Comparison of ENCODE assay signal across 10 cellular contexts in the genomic region with DNA sequence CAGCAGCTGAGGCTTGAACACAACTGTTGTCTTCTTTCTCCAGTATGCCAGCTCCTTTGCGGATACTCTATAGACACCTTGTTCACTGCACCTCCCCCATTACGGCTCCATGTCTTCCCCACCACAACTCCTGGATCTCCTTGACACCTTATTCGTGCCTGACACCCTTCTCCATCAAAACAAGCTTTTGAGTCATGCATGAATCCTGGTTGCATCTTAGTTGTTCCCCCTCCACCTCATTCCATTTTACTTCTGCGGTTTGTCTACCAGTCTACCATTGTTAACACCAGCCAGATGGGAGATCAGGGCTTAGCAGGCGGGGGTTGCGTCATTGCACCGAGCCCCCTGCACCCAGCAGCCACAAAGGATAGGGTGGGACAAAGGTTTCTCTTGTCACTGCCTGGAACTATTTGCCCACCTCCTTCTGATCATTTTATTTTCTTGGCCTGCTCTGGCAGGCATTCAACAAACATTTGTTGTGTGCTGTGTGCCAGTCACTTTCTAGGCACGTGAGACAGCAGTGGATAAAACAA. TPM values are rescaled to one million over a fixed set of nuclear protein-coding genes. Genes with fewer than 3 reads are reported as not detected.
A peak's percentile ranks its signal among the peaks of the same experiment; 100 is the strongest.
DNase-seq lines count a peak whose midpoint lies in the region; ATAC-seq and TF ChIP-seq lines count a peak whose summit lies in the region.
"Had no signal": no experiment of that assay in that cellular context is flagged by ENCODE, and none has a peak within 500 bp of the region (broad histone marks: within the 10 kb centered on the region; RNA-seq: fewer than 3 reads in every experiment).

No MANE protein-coding gene starts in this region.

- CTCF ChIA-PET in activated naive CD4-positive, alpha-beta T cell treated with anti-CD3 and anti-CD28 coated beads for 36 hours (lab: Charles Lee), result interaction anchor here (0.7 to 1.4 kb wide), 2 partner anchors 72 to 168 kb away, joined by 3 to 4 read pairs; a partner anchor contains a TSS

- peak overlapping the region in 3 of 4 donors; percentile 68 to 98 (median 87) for H3K27ac ChIP-seq in tibial nerve

- H3K4me1 Mint-ChIP-seq in activated naive CD4-positive, alpha-beta T cell treated with anti-CD3 and anti-CD28 coated beads for 36 hours (ENCODE audit: low read depth), result peaks cover 37% of the 10 kb centered on the region
- peaks cover 29% of the 10 kb centered on the region for H3K4me1 Mint-ChIP-seq in activated naive CD8-positive, alpha-beta T cell treated with anti-CD3 and anti-CD28 coated beads, Interleukin-2, amount 10 ng/mL, durations not matched to agents 7 days and 5 days
- peaks cover 38% of the 10 kb centered on the region for H3K4me1 Mint-ChIP-seq in memory B cell

- peaks cover 0 to 50% (median 4%) of the 10 kb centered on the region in 3 donors for H3K36me3 ChIP-seq in tibial nerve

- TF ChIP-seq POLR2A in tibial nerve (IDR thresholded peaks at IDR 0.05), result no peak

- POLR2A ChIA-PET in activated naive CD8-positive, alpha-beta T cell treated with anti-CD3 and anti-CD28 coated beads, Interleukin-2, amount 10 ng/mL, durations not matched to agents 7 days and 5 days (lab: Charles Lee), result interaction anchor here (5.7 kb wide), 1 partner anchor 16 kb away, joined by 49 read pairs; a partner anchor contains a TSS

- no peaks in the 10 kb centered on the region for H3K27me3 ChIP-seq in tibial nerve

- intact Hi-C loops in activated naive CD4-positive, alpha-beta T cell treated with anti-CD3 and anti-CD28 coated beads for 36 hours (cut with micrococcal nuclease), result loop anchor here (2.0 to 5.0 kb wide), 2 partner anchors 72 to 166 kb away; a partner anchor contains a TSS

- no peaks in the 10 kb centered on the region for H3K27me3 Mint-ChIP-seq in activated naive CD4-positive, alpha-beta T cell treated with anti-CD3 and anti-CD28 coated beads for 36 hours (ENCODE audit: low read depth)
- no peaks in the 10 kb centered on the region for H3K27me3 Mint-ChIP-seq in activated naive CD8-positive, alpha-beta T cell treated with anti-CD3 and anti-CD28 coated beads, Interleukin-2, amount 10 ng/mL, durations not matched to agents 7 days and 5 days
- H3K27me3 Mint-ChIP-seq in memory B cell, result no peaks in the 10 kb centered on the region

- H3K27ac Mint-ChIP-seq in activated naive CD4-positive, alpha-beta T cell treated with anti-CD3 and anti-CD28 coated beads for 36 hours, result peak overlapping the region; percentile 98
- H3K27ac Mint-ChIP-seq in activated naive CD8-positive, alpha-beta T cell treated with anti-CD3 and anti-CD28 coated beads, Interleukin-2, amount 10 ng/mL, durations not matched to agents 7 days and 5 days, result peak overlapping the region; percentile 98
- H3K27ac Mint-ChIP-seq in memory B cell, result peak overlapping the region; percentile 99

- TF ChIP-seq EP300 in tibial nerve (IDR thresholded peaks at IDR 0.05), result no peak

- H3K36me3 Mint-ChIP-seq in activated naive CD4-positive, alpha-beta T cell treated with anti-CD3 and anti-CD28 coated beads for 36 hours (ENCODE audit: low read depth), result peaks cover 40% of the 10 kb centered on the region
- H3K36me3 Mint-ChIP-seq in activated naive CD8-positive, alpha-beta T cell treated with anti-CD3 and anti-CD28 coated beads, Interleukin-2, amount 10 ng/mL, durations not matched to agents 7 days and 5 days, result peaks cover 29% of the 10 kb centered on the region
- H3K36me3 Mint-ChIP-seq in memory B cell, result peaks cover 23% of the 10 kb centered on the region

- no peaks in the 10 kb centered on the region for H3K9me3 ChIP-seq in tibial nerve

- H3K4me3 Mint-ChIP-seq in activated naive CD4-positive, alpha-beta T cell treated with anti-CD3 and anti-CD28 coated beads for 36 hours, result peak overlapping the region; percentile 80
- H3K4me3 Mint-ChIP-seq in activated naive CD8-positive, alpha-beta T cell treated with anti-CD3 and anti-CD28 coated beads, Interleukin-2, amount 10 ng/mL, durations not matched to agents 7 days and 5 days, result peak overlapping the region; percentile 90
- H3K4me3 Mint-ChIP-seq in memory B cell, result peak overlapping the region; percentile 93

- 75 to 80% methylated on average over 8 of the region's 8 CpGs for WGBS in tibial nerve, 2 donors

- DNase-seq in activated naive CD4-positive, alpha-beta T cell treated with anti-CD3 and anti-CD28 coated beads for 36 hours, result no peak
- no peak for DNase-seq in activated naive CD4-positive, alpha-beta T cell treated with anti-CD3 and anti-CD28 coated beads, Interleukin-2, amount 50 U/mL, for 16 hours
- DNase-seq in activated naive CD8-positive, alpha-beta T cell treated with anti-CD3 and anti-CD28 coated beads, Interleukin-2, amount 10 ng/mL, durations not matched to agents 7 days and 5 days, result no peak
- no peak for DNase-seq in memory B cell (ENCODE audit: low spot score in 2 of 2)
- no peak for DNase-seq in tibial nerve (ENCODE audit: low spot score in 2 of 2)
- no peak for DNase-seq in midbrain (lab: John Stamatoyannopoulos, UW)
- DNase-seq: C1 segment of cervical spinal cord; effector CD8-positive, alpha-beta T cell had no signal

- no peaks in the 10 kb centered on the region for H3K9me3 Mint-ChIP-seq in activated naive CD4-positive, alpha-beta T cell treated with anti-CD3 and anti-CD28 coated beads for 36 hours
- no peaks in the 10 kb centered on the region for H3K9me3 Mint-ChIP-seq in activated naive CD8-positive, alpha-beta T cell treated with anti-CD3 and anti-CD28 coated beads, Interleukin-2, amount 10 ng/mL, durations not matched to agents 7 days and 5 days
- no peaks in the 10 kb centered on the region for H3K9me3 Mint-ChIP-seq in memory B cell

- no peak for ATAC-seq in activated naive CD8-positive, alpha-beta T cell treated with anti-CD3 and anti-CD28 coated beads, Interleukin-2, amount 10 ng/mL, durations not matched to agents 7 days and 5 days (ENCODE audit: low read depth)
- no peak for ATAC-seq in memory B cell (ENCODE audit: low read depth)
- ATAC-seq in GM19455 (IDR thresholded peaks at IDR 0.05; ENCODE audit: unreplicated experiment), result no peak
- no peak for ATAC-seq in GM21529 (IDR thresholded peaks at IDR 0.05; ENCODE audit: unreplicated experiment)

- H3K4me3 ChIP-seq in tibial nerve, result no peak overlapping the region

- peaks cover 0 to 30% (median 9%) of the 10 kb centered on the region in 4 donors for H3K4me1 ChIP-seq in tibial nerve

- no peak for TF ChIP-seq CTCF in tibial nerve (IDR thresholded peaks at IDR 0.05)

RNA-seq across cellular contexts. Expression of a gene that starts 2.0 kb away (rescaled TPM):
- 10 to 100 TPM; 85.3 to 88.3 TPM for total RNA-seq in activated naive CD4-positive, alpha-beta T cell treated with anti-CD3 and anti-CD28 coated beads for 36 hours
- 10 to 100 TPM; 62.3 to 67.1 TPM for total RNA-seq in activated naive CD8-positive, alpha-beta T cell treated with anti-CD3 and anti-CD28 coated beads, Interleukin-2, amount 10 ng/mL, durations not matched to agents 7 days and 5 days
- total RNA-seq in tibial nerve, result 10 to 100 TPM; 64.9 to 94.2 (median 84.5) TPM

RNA-seq across cellular contexts. Expression of a gene that starts 16.4 kb away (rescaled TPM):
- total RNA-seq in activated naive CD4-positive, alpha-beta T cell treated with anti-CD3 and anti-CD28 coated beads for 36 hours, result 10 to 100 TPM; 12.2 to 12.4 TPM
- total RNA-seq in activated naive CD8-positive, alpha-beta T cell treated with anti-CD3 and anti-CD28 coated beads, Interleukin-2, amount 10 ng/mL, durations not matched to agents 7 days and 5 days, result 100 to 1,000 TPM; 101 TPM
- total RNA-seq in tibial nerve, result 10 to 100 TPM; 54.6 to 85.8 (median 63.9) TPM

RNA-seq across cellular contexts. Expression of a gene that starts 22.8 kb away (rescaled TPM):
- 100 to 1,000 TPM; 246 to 251 TPM for total RNA-seq in activated naive CD4-positive, alpha-beta T cell treated with anti-CD3 and anti-CD28 coated beads for 36 hours
- total RNA-seq in activated naive CD8-positive, alpha-beta T cell treated with anti-CD3 and anti-CD28 coated beads, Interleukin-2, amount 10 ng/mL, durations not matched to agents 7 days and 5 days, result 100 to 1,000 TPM; 149 to 155 TPM
- 100 to 1,000 TPM; 124 to 168 (median 144) TPM for total RNA-seq in tibial nerve

Comparison
In these comparisons a context has a peak if more than half of its experiments do, and no peak if none do; other contexts are left out.
1. RNA of a gene that starts 16.4 kb away (total RNA-seq): 101 TPM in activated naive CD8-positive, alpha-beta T cell treated with anti-CD3 and anti-CD28 coated beads, Interleukin-2, amount 10 ng/mL, durations not matched to agents 7 days and 5 days and 54.6 to 85.8 TPM in tibial nerve; 12.2 to 12.4 TPM in activated naive CD4-positive, alpha-beta T cell treated with anti-CD3 and anti-CD28 coated beads for 36 hours; every median in the first group is over 4 times any median in the second.
2. Peak in every context shown above with its lines, with median percentiles within 50 percentile points of each other: H3K27ac Mint-ChIP-seq and H3K4me3 Mint-ChIP-seq.